Comparison of ENCODE assay signal across 27 cellular contexts in genomic region chr3:8491750-8492149, GRCh38. TPM values are rescaled to one million over a fixed set of nuclear protein-coding genes. Genes with fewer than 3 reads are reported as not detected.
A peak's percentile ranks its signal among the peaks of the same experiment; 100 is the strongest.
DNase-seq lines count a peak whose midpoint lies in the region; ATAC-seq, FAIRE-seq and TF ChIP-seq lines count a peak whose summit lies in the region.
"Had no signal": no experiment of that assay in that cellular context is flagged by ENCODE, and none has a peak within 500 bp of the region (broad histone marks: within the 10 kb centered on the region; RNA-seq: fewer than 3 reads in every experiment).

No MANE protein-coding gene starts in this region.

- H3K4me1 Mint-ChIP-seq in CD4-positive, alpha-beta T cell (ENCODE audit: low read depth), result no peaks in the 10 kb centered on the region

- POLR2A ChIA-PET in CD4-positive, alpha-beta T cell (lab: Charles Lee), result no interaction called here

- H4K20me1 ChIP-seq in GM23248 (ENCODE audit: insufficient read depth), result no peaks in the 10 kb centered on the region

- no peak overlapping the region for H2AFZ ChIP-seq in GM23248
- H2AFZ ChIP-seq: neural progenitor cell had no signal

- no peak overlapping the region for H3K4me3 ChIP-seq in GM23248
- H3K4me3 ChIP-seq in body of pancreas, result no peak overlapping the region
- H3K4me3 ChIP-seq in small intestine (ENCODE audit: low read depth in 1 of 2, low read length in 2 of 2), result no peak overlapping the region
- H3K4me3 ChIP-seq: adrenal gland, cardiac muscle cell, dorsolateral prefrontal cortex, neural progenitor cell had no signal

- H3K36me3 ChIP-seq in GM23248 (ENCODE audit: low read depth) (no peaks in the 10 kb centered on the region), body of pancreas (replicated peaks in 1 of 2; ENCODE audit: insufficient read depth in 1 of 2, low read depth in 2 of 2) (no peaks in the 10 kb centered on the region), small intestine (ENCODE audit: control insufficient read depth in 2 of 2, insufficient read depth in 2 of 2, low read length in 2 of 2) (no peaks in the 10 kb centered on the region)
- H3K36me3 ChIP-seq: adrenal gland, cardiac muscle cell, neural progenitor cell had no signal

- peaks cover 5% of the 10 kb centered on the region for H3K27me3 Mint-ChIP-seq in CD4-positive, alpha-beta T cell

- no peak overlapping the region for H3K27ac ChIP-seq in GM23248
- no peak overlapping the region for H3K27ac ChIP-seq in body of pancreas
- H3K27ac ChIP-seq in small intestine (ENCODE audit: low read depth in 1 of 2, low read length in 1 of 2), result no peak overlapping the region
- no peak overlapping the region for H3K27ac ChIP-seq in CD4-positive, alpha-beta T cell (ENCODE audit: low read depth, low read length)
- H3K27ac ChIP-seq: adrenal gland, cardiac muscle cell, dorsolateral prefrontal cortex, epithelial cell of prostate, neural progenitor cell had no signal

- no peaks in the 10 kb centered on the region for H3K27me3 ChIP-seq in GM23248 (replicated peaks; ENCODE audit: insufficient read depth)
- H3K27me3 ChIP-seq in body of pancreas, result no peaks in the 10 kb centered on the region
- H3K27me3 ChIP-seq in small intestine (ENCODE audit: control insufficient read depth in 2 of 2, insufficient read depth in 2 of 2, low read length in 2 of 2), result no peaks in the 10 kb centered on the region
- H3K27me3 ChIP-seq in CD4-positive, alpha-beta T cell (ENCODE audit: control insufficient read depth, insufficient read depth, low read length), result no peaks in the 10 kb centered on the region
- H3K27me3 ChIP-seq: adrenal gland, cardiac muscle cell, dorsolateral prefrontal cortex had no signal

- peaks cover 29% of the 10 kb centered on the region for H3F3A ChIP-seq in GM23248 (ENCODE audit: insufficient read depth)

- 33 to 56% methylated on average over 5 of the region's 5 CpGs for WGBS in GM23248 (ENCODE audit: low coverage in 1 of 2, low lambda C conversion rate in 2 of 2, missing lambda C conversion rate in 2 of 2), 2 experiments
- 70 to 76% methylated on average over 5 of the region's 5 CpGs for WGBS in body of pancreas, 2 donors
- 78 to 79% (median 78%) methylated on average over 5 of the region's 5 CpGs for WGBS in small intestine, 3 donors

- CTCF ChIA-PET in CD4-positive, alpha-beta T cell (lab: Charles Lee), result no interaction called here

- TF ChIP-seq POLR2A in body of pancreas (IDR thresholded peaks at IDR 0.05), result no peak

- no peak overlapping the region for H3K4me3 Mint-ChIP-seq in CD4-positive, alpha-beta T cell
- H3K4me3 Mint-ChIP-seq: activated CD8-positive, alpha-beta T cell treated with anti-CD3 and anti-CD28 coated beads, Interleukin-2, amount 10 ng/mL, durations not matched to agents 7 days and 5 days; mesothelial cell of epicardium; neural progenitor cell had no signal

- FAIRE-seq in small intestine (lab: Jason Lieb, UNC) (no peak), urothelium cell line (lab: Jason Lieb, UNC) (no peak)
- FAIRE-seq: GM12891, H54 had no signal

- TF ChIP-seq CTCF in body of pancreas (IDR thresholded peaks at IDR 0.05) (no peak), GM13976 (IDR thresholded peaks at IDR 0.05; ENCODE audit: borderline replicate concordance, control extremely low read depth, extremely low read depth, insufficient read depth, missing control alignments) (no peak)
- TF ChIP-seq CTCF in CD4-positive, alpha-beta T cell (IDR thresholded peaks at IDR 0.05), result no peak

- H3K9ac ChIP-seq in GM23248, result no peak overlapping the region
- H3K9ac ChIP-seq: neural progenitor cell had no signal

- peaks cover 49% of the 10 kb centered on the region for H3K4me1 ChIP-seq in GM23248 (ENCODE audit: insufficient read depth)
- peaks cover 9% of the 10 kb centered on the region for H3K4me1 ChIP-seq in body of pancreas
- H3K4me1 ChIP-seq in small intestine (ENCODE audit: control insufficient read depth in 2 of 2, insufficient read depth in 1 of 2, low read depth in 1 of 2, low read length in 1 of 2), result no peaks in the 10 kb centered on the region

- H3K9me3 ChIP-seq in GM23248 (ENCODE audit: low read depth), result no peaks in the 10 kb centered on the region
- no peaks in the 10 kb centered on the region for H3K9me3 ChIP-seq in body of pancreas
- no peaks in the 10 kb centered on the region for H3K9me3 ChIP-seq in small intestine (ENCODE audit: control insufficient read depth, low read depth)
- no peaks in the 10 kb centered on the region for H3K9me3 ChIP-seq in CD4-positive, alpha-beta T cell (ENCODE audit: control insufficient read depth, low read length)
- H3K9me3 ChIP-seq: adrenal gland had no signal

- H3K9me3 Mint-ChIP-seq in CD4-positive, alpha-beta T cell, result no peaks in the 10 kb centered on the region
- H3K9me3 Mint-ChIP-seq: CD4-positive, alpha-beta memory T cell; mesothelial cell of epicardium; neural progenitor cell had no signal

- intact Hi-C loops in body of pancreas (cut with DNase I), result no loop called here
- intact Hi-C loops in CD4-positive, alpha-beta T cell (cut with DNase I, micrococcal nuclease), result no loop called here

- H3K4me2 ChIP-seq in GM23248 (ENCODE audit: unreplicated experiment), result peak overlapping the region; percentile 19
- H3K4me2 ChIP-seq: neural progenitor cell had no signal

- H3K27ac Mint-ChIP-seq in CD4-positive, alpha-beta T cell, result no peak overlapping the region
- H3K27ac Mint-ChIP-seq: activated CD8-positive, alpha-beta T cell treated with anti-CD3 and anti-CD28 coated beads, Interleukin-2, amount 10 ng/mL, durations not matched to agents 7 days and 5 days; CD4-positive, alpha-beta memory T cell; neural progenitor cell had no signal

- H3K79me2 ChIP-seq in GM23248 (ENCODE audit: insufficient read depth), result no peaks in the 10 kb centered on the region

- DNase-seq in GM23248 (peak; percentile 39), body of pancreas (peak in 3 of 4 donors; percentile 16 to 24 (median 17)), kidney tubule cell (ENCODE audit: low spot score) (peak; percentile 41), small intestine (peak; percentile 12), urothelium cell line (ENCODE audit: low spot score) (no peak), GM13976 (ENCODE audit: low spot score) (no peak)
- DNase-seq in CD4-positive, alpha-beta T cell, result no peak
- DNase-seq: activated CD8-positive, alpha-beta T cell treated with anti-CD3 and anti-CD28 coated beads, Interleukin-2, amount 10 ng/mL, durations not matched to agents 7 days and 5 days; activated T-cell treated with anti-CD3 and anti-CD28 coated beads, Interleukin-2, amount 50 U/mL, for 1 hour; CD4-positive, alpha-beta memory T cell; DMS79; dorsolateral prefrontal cortex; foreskin melanocyte; NCI-H2081 treated with DMSO at 0.1 percent for 48 hours; NCI-H446 treated with DMSO at 0.1 percent for 48 hours; substantia nigra; T1000 had no signal

- ATAC-seq in body of pancreas (no peak), HG03039 (IDR thresholded peaks at IDR 0.05; ENCODE audit: unreplicated experiment) (no peak)
- ATAC-seq in CD4-positive, alpha-beta T cell (ENCODE audit: poor library complexity), result no peak
- ATAC-seq: activated CD4-positive, CD25-positive, alpha-beta regulatory T cell treated with anti-CD3 and anti-CD28 coated beads, Interleukin-2, amount 50 U/mL, for 24 hours; activated CD8-positive, alpha-beta T cell treated with anti-CD3 and anti-CD28 coated beads, Interleukin-2, amount 10 ng/mL, durations not matched to agents 7 days and 5 days; SK-N-SH treated with all-trans-retinoic acid at 6 μM for 48 hours had no signal

- H3K9me2 ChIP-seq in GM23248 (ENCODE audit: insufficient read depth), result no peaks in the 10 kb centered on the region

- in situ Hi-C loops in GM23248 (cut with MboI), result no loop called here
- in situ Hi-C loops in GM13976 (cut with MboI; ENCODE audit: low sequenced_read_pairs, unreplicated experiment), result no loop called here

- H3K36me3 Mint-ChIP-seq in CD4-positive, alpha-beta T cell (ENCODE audit: low read depth), result no peaks in the 10 kb centered on the region
- H3K36me3 Mint-ChIP-seq: CD4-positive, alpha-beta memory T cell had no signal

RNA-seq across cellular contexts. Expression of gene LMCD1, which starts 9.9 kb away (rescaled TPM):
- total RNA-seq in GM23248 (2014; rRNA removed; shearing (Covaris generic)), result 149 and 259 TPM in 2 replicates
- polyA plus RNA-seq in GM23248 (2016; fragmentation: Nextera tagmentation; extraction: Ambion mirVana) (187 and 189 TPM in 2 replicates), small intestine (10 to 100 TPM in 2 of 3 donors, 1 to 10 TPM in 1; 2.5 to 29.4 (median 17.3) TPM)
- 10 to 100 TPM; 10.9 to 32.4 TPM for total RNA-seq in body of pancreas
- under 1 TPM; 0.36 to 0.55 TPM for total RNA-seq in CD4-positive, alpha-beta T cell

Comparison
In these comparisons a context has a peak if more than half of its experiments do, and no peak if none do; other contexts are left out.
1. DNase-seq: peak in GM23248 (single experiment), body of pancreas (3 of 4), kidney tubule cell (single experiment) and small intestine (single experiment); none in urothelium cell line (single experiment), CD4-positive, alpha-beta T cell (0 of 10) and GM13976 (single experiment).